In genomic region chr5:32586251-32586642, GRCh38 we compare ENCODE assay signal across 8 cellular contexts. TPM values are rescaled to one million over a fixed set of nuclear protein-coding genes. Genes with fewer than 3 reads are reported as not detected.
DNase-seq lines count a peak whose midpoint lies in the region; ATAC-seq and TF ChIP-seq lines count a peak whose summit lies in the region.

No MANE protein-coding gene starts in this region.

- no peaks in the 10 kb centered on the region for H3K27me3 ChIP-seq in SJCRH30

- peaks cover 6% of the 10 kb centered on the region for H3K4me1 ChIP-seq in SJCRH30

- peaks cover 27% of the 10 kb centered on the region for H3K36me3 ChIP-seq in SJCRH30

- POLR2A ChIA-PET in activated CD4-positive, alpha-beta T cell treated with anti-CD3 and anti-CD28 coated beads for 36 hours (lab: Charles Lee): interaction anchor here (0.5 to 2.3 kb wide), 6 partner anchors 9 to 99 kb away, joined by 3 to 17 read pairs (median 4); no protein-coding TSS in a partner anchor

- H3K9me3 Mint-ChIP-seq in activated CD4-positive, alpha-beta T cell treated with anti-CD3 and anti-CD28 coated beads for 36 hours (ENCODE audit: low read depth): no peaks in the 10 kb centered on the region

- H3K27ac ChIP-seq in SJCRH30 (peak overlapping the region; percentile 87), skin epidermis (peak overlapping the region; percentile 98 to 100 (median 99))

- intact Hi-C loops in activated CD4-positive, alpha-beta T cell treated with anti-CD3 and anti-CD28 coated beads for 36 hours (cut with DNase I, micrococcal nuclease): loop anchor here (1.0 to 5.0 kb wide), 6 partner anchors 49 to 1054 kb away; partner anchors contain the start of genes C5orf22 (in 1 of the 2) and DROSHA (in 1 of the 2)

- H3K27ac Mint-ChIP-seq in activated CD4-positive, alpha-beta T cell treated with anti-CD3 and anti-CD28 coated beads for 36 hours: peak overlapping the region; percentile 99

- TF ChIP-seq CTCF in fibroblast of the aortic adventitia (IDR thresholded peaks at IDR 0.05; ENCODE audit: insufficient read depth, low read length): no peak

- ATAC-seq in activated CD4-positive, alpha-beta T cell treated with anti-CD3 and anti-CD28 coated beads for 36 hours: no peak

- CTCF ChIA-PET in activated CD4-positive, alpha-beta T cell treated with anti-CD3 and anti-CD28 coated beads for 36 hours (lab: Charles Lee): interaction anchor here (0.6 to 10.1 kb wide), 5 partner anchors 74 to 210 kb away, joined by 3 to 244 read pairs (median 3); no protein-coding TSS in a partner anchor

- peaks cover 37% of the 10 kb centered on the region for H3K36me3 Mint-ChIP-seq in activated CD4-positive, alpha-beta T cell treated with anti-CD3 and anti-CD28 coated beads for 36 hours (ENCODE audit: low read depth)

- H3K4me1 Mint-ChIP-seq in activated CD4-positive, alpha-beta T cell treated with anti-CD3 and anti-CD28 coated beads for 36 hours: peaks cover 61% of the 10 kb centered on the region

- peak overlapping the region; percentile 93 for H3K4me3 Mint-ChIP-seq in activated CD4-positive, alpha-beta T cell treated with anti-CD3 and anti-CD28 coated beads for 36 hours

- H3K4me3 ChIP-seq in SJCRH30 (peak overlapping the region; percentile 83), fibroblast of the aortic adventitia (ENCODE audit: low read depth, low read length) (peak overlapping the region; percentile 93), skin epidermis (peak overlapping the region; percentile 89 to 100 (median 96))

- H3K27me3 Mint-ChIP-seq in activated CD4-positive, alpha-beta T cell treated with anti-CD3 and anti-CD28 coated beads for 36 hours: no peaks in the 10 kb centered on the region

- DNase-seq in activated CD4-positive, alpha-beta T cell treated with anti-CD3 and anti-CD28 coated beads for 36 hours: no peak
- no peak for DNase-seq in activated CD4-positive, alpha-beta T cell treated with anti-CD3 and anti-CD28 coated beads, Interleukin-2, amount 50 U/mL, for 4 hours
- DNase-seq in SJCRH30 (no peak), fibroblast of the aortic adventitia (ENCODE audit: low read depth) (no peak), NCI-H187 treated with DMSO at 0.1 percent for 48 hours (lab: John Stamatoyannopoulos, UW) (no peak), foreskin melanocyte (no peak), NCI-H2107 (lab: John Stamatoyannopoulos, UW) (no peak)

- H3K9me3 ChIP-seq in SJCRH30 (replicated peaks): no peaks in the 10 kb centered on the region

RNA-seq across cellular contexts. Expression of gene SUB1, which starts 0.9 kb away (rescaled TPM):
- 100 to 1,000 TPM; 418 to 458 TPM for total RNA-seq in activated CD4-positive, alpha-beta T cell treated with anti-CD3 and anti-CD28 coated beads for 36 hours
- 349 and 397 TPM in 2 replicates for total RNA-seq in SJCRH30 (2014; rRNA removed; shearing (Covaris generic))
- 313 and 807 TPM in 2 replicates for total RNA-seq in fibroblast of the aortic adventitia (ENCODE audit: low replicate concordance)
